In the genomic region with DNA sequence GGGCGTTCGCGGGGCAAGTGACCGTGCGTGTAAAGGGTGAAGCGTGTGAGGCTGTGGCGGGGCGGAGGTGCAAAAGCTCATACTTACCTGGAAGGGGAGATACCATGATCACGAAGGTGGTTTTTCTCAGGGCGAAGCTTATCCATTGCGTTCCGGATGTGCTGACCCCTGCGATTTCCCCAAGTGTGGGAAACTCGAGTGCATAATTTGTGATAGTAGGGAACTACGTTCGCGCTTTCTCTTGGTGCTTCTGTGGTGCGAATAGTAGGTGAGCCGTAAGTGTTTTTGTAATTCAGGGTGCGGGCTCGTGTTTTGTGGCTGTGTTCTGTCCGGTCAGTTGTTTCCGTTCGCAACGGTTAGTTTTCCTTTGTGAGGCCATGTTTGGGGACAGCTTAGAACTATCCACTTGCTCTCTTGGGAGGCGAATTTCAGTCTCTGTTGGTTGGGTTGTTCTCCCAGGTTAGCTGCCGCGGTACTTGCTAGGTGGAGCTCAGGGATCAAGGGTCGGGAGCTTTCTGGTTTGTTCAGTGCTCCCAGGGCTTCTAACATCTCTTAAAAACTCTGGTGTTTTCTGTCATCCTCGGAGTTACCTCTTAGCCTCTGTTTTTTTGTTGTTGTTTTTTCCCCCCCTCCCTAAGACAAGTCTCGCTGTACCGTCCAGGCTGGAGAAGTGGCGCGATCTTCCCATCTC, we compare ENCODE assay signal across 8 cellular contexts. TPM values are rescaled to one million over a fixed set of nuclear protein-coding genes. Genes with fewer than 3 reads are reported as not detected.
DNase-seq lines count a peak whose midpoint lies in the region; ATAC-seq and TF ChIP-seq lines count a peak whose summit lies in the region.
"Not testable (repeated sequence)": the region's sequence is repeated elsewhere in the genome, so short reads cannot be mapped to it uniquely, and the experiment has no call there.

No MANE protein-coding gene starts in this region.

- peak overlapping the region; percentile 87 for H3K27ac ChIP-seq in cardiac muscle cell
- H3K27ac ChIP-seq in tibial nerve: peak overlapping the region; percentile 52 to 80 (median 74)

- not testable (repeated sequence) for H3K9me3 Mint-ChIP-seq in activated naive CD8-positive, alpha-beta T cell treated with anti-CD3 and anti-CD28 coated beads, Interleukin-2, amount 50 U/mL, for 24 hours

- H3K27me3 ChIP-seq in cardiac muscle cell, tibial nerve: not testable (repeated sequence)

- 2% methylated on average over 26 to 32 of the region's 34 CpGs for WGBS in tibial nerve, 2 donors

- not testable (repeated sequence) for H3K9me3 ChIP-seq in cardiac muscle cell (ENCODE audit: low read depth); tibial nerve

- H3K36me3 Mint-ChIP-seq in activated naive CD8-positive, alpha-beta T cell treated with anti-CD3 and anti-CD28 coated beads, Interleukin-2, amount 50 U/mL, for 24 hours (ENCODE audit: low read depth): not testable (repeated sequence)

- peaks cover 12% of the 10 kb centered on the region for H3K4me1 Mint-ChIP-seq in activated naive CD8-positive, alpha-beta T cell treated with anti-CD3 and anti-CD28 coated beads, Interleukin-2, amount 50 U/mL, for 24 hours

- H3K4me3 ChIP-seq in cardiac muscle cell (peak overlapping the region; percentile 32), tibial nerve (peak overlapping the region; percentile 28 to 57 (median 40))

- peak overlapping the region; percentile 98 for H3K27ac Mint-ChIP-seq in activated naive CD8-positive, alpha-beta T cell treated with anti-CD3 and anti-CD28 coated beads, Interleukin-2, amount 50 U/mL, for 24 hours

- DNase-seq in NCI-H1694 (lab: John Stamatoyannopoulos, UW): peak; percentile 96
- peak; percentile 98 for DNase-seq in SW480 (ENCODE audit: low spot score)
- peak; percentile 83 for DNase-seq in activated naive CD8-positive, alpha-beta T cell treated with anti-CD3 and anti-CD28 coated beads, Interleukin-2, amount 50 U/mL, for 24 hours
- peak; percentile 85 to 98 for DNase-seq in cardiac muscle cell (ENCODE audit: low read depth in 1 of 2, low spot score in 1 of 2)
- DNase-seq in posterior cingulate gyrus: peak; percentile 22 to 90 (median 54)
- peak; percentile 29 to 60 for DNase-seq in tibial nerve (ENCODE audit: low spot score in 2 of 2)

- intact Hi-C loops in posterior cingulate gyrus (cut with DNase I): not testable (repeated sequence)

- not testable (repeated sequence) for TF ChIP-seq CTCF in cardiac muscle cell (IDR thresholded peaks at IDR 0.05; ENCODE audit: low read depth, low read length); tibial nerve (IDR thresholded peaks at IDR 0.05)

- ATAC-seq in GM18502 (IDR thresholded peaks at IDR 0.05; ENCODE audit: poor library complexity, unreplicated experiment) (peak; percentile 84), HG02870 (IDR thresholded peaks at IDR 0.05; ENCODE audit: unreplicated experiment) (peak; percentile 80)
- peak; percentile 92 for ATAC-seq in activated naive CD8-positive, alpha-beta T cell treated with anti-CD3 and anti-CD28 coated beads, Interleukin-2, amount 50 U/mL, for 24 hours

- not testable (repeated sequence) for H3K27me3 Mint-ChIP-seq in activated naive CD8-positive, alpha-beta T cell treated with anti-CD3 and anti-CD28 coated beads, Interleukin-2, amount 50 U/mL, for 24 hours

- TF ChIP-seq POLR2A in tibial nerve (IDR thresholded peaks at IDR 0.05): peak; percentile 71 to 97

- peak in 1 of 2 donors; percentile 87 for TF ChIP-seq EP300 in tibial nerve (IDR thresholded peaks at IDR 0.05)

- H3K4me1 ChIP-seq in cardiac muscle cell (ENCODE audit: low read depth); tibial nerve: not testable (repeated sequence)

- H3K36me3 ChIP-seq in cardiac muscle cell, tibial nerve: not testable (repeated sequence)

- H3K4me3 Mint-ChIP-seq in activated naive CD8-positive, alpha-beta T cell treated with anti-CD3 and anti-CD28 coated beads, Interleukin-2, amount 50 U/mL, for 24 hours: peak overlapping the region; percentile 82

RNA-seq across cellular contexts. Expression of gene PPIAL4D, which starts 39.2 kb away (rescaled TPM):
- total RNA-seq in cardiac muscle cell (not detected in 2 replicates), tibial nerve (not detected)
- not detected in 2 replicates for polyA plus RNA-seq in cardiac muscle cell

Comparison
In these comparisons a context has a peak if more than half of its experiments do, and no peak if none do; other contexts are left out.
1. Peak in every context shown above with its lines: DNase-seq, ATAC-seq, H3K4me3 ChIP-seq and H3K27ac ChIP-seq.
2. DNase-seq: peak in every context shown above with its lines; median percentile 98 in SW480; 96 in NCI-H1694; 92 in cardiac muscle cell; 83 in activated naive CD8-positive, alpha-beta T cell treated with anti-CD3 and anti-CD28 coated beads, Interleukin-2, amount 50 U/mL, for 24 hours; 54 in posterior cingulate gyrus; 44 in tibial nerve.